ENCODE assay signal across 7 cellular contexts in genomic region chr15:41055706-41056105, GRCh38.
"Had no signal": no experiment of that assay in that cellular context is flagged by ENCODE, and none has a peak within 500 bp of the region (broad histone marks: within the 10 kb centered on the region; RNA-seq: fewer than 3 reads in every experiment).

No MANE protein-coding gene starts in this region.

- FAIRE-seq: G401.6, GM12878, GM12891, GM12892, GM18507 had no signal

- DNase-seq: GDM1, GF-D8 had no signal

- H3K4me3 ChIP-seq: GM12878 had no signal

- ATAC-seq: GM12878 had no signal
